In genomic region chr6:111712398-111712797, GRCh38 we compare ENCODE assay signal across 11 cellular contexts.
DNase-seq lines count a peak whose midpoint lies in the region; ATAC-seq and TF ChIP-seq lines count a peak whose summit lies in the region.
"Had no signal": no experiment of that assay in that cellular context is flagged by ENCODE, and none has a peak within 500 bp of the region (broad histone marks: within the 10 kb centered on the region; RNA-seq: fewer than 3 reads in every experiment).

No MANE protein-coding gene starts in this region.

- no peaks in the 10 kb centered on the region for H3K9me3 ChIP-seq in Karpas-422 (ENCODE audit: low read length)

- H3K27ac ChIP-seq in ACC112 (ENCODE audit: low read depth, low read length): peak overlapping the region; percentile 61
- no peak overlapping the region for H3K27ac ChIP-seq in Karpas-422 (ENCODE audit: low read length)

- DNase-seq in NCI-H2171 treated with DMSO at 0.1 percent for 48 hours (lab: John Stamatoyannopoulos, UW): peak; percentile 75
- peak; percentile 95 for DNase-seq in choroid plexus epithelial cell (ENCODE audit: low read depth)
- DNase-seq in mucosa of gallbladder (ENCODE audit: low spot score): peak; percentile 27
- no peak for DNase-seq in Karpas-422
- no peak for DNase-seq in stimulated activated CD4-positive, alpha-beta T cell treated with anti-CD3 and anti-CD28 coated beads, Interleukin-4, amount 100 ng/mL, for 4 hours
- DNase-seq: NCI-H1436; stimulated activated CD4-positive, alpha-beta T cell treated with anti-CD3 and anti-CD28 coated beads, Interleukin-2, amount 100 ng/mL, for 48 hours had no signal

- no peaks in the 10 kb centered on the region for H3K27me3 ChIP-seq in ACC112 (ENCODE audit: insufficient read depth, low read length)
- H3K27me3 ChIP-seq in Karpas-422 (ENCODE audit: low read length): no peaks in the 10 kb centered on the region

- H2AFZ ChIP-seq in ACC112 (ENCODE audit: low read length, unreplicated experiment) (no peak overlapping the region), Karpas-422 (ENCODE audit: low read length) (no peak overlapping the region)

- H3K4me3 ChIP-seq in ACC112 (ENCODE audit: low read depth, low read length): no peak overlapping the region
- no peak overlapping the region for H3K4me3 ChIP-seq in choroid plexus epithelial cell (ENCODE audit: low read depth, low read length)
- no peak overlapping the region for H3K4me3 ChIP-seq in Karpas-422 (ENCODE audit: low read length)

- no peaks in the 10 kb centered on the region for H3K79me2 ChIP-seq in ACC112 (ENCODE audit: control insufficient read depth, insufficient read depth, low read length, unreplicated experiment)
- peaks cover 8% of the 10 kb centered on the region; the same call in 1 of the 2 replicates for H3K79me2 ChIP-seq in Karpas-422 (ENCODE audit: low read length)

- TF ChIP-seq CTCF in choroid plexus epithelial cell (conservative IDR thresholded peaks at IDR 0.05; ENCODE audit: low read depth, low read length): no peak

- H3K4me1 ChIP-seq in ACC112 (ENCODE audit: control insufficient read depth, insufficient read depth, low read length, unreplicated experiment) (peaks cover 10% of the 10 kb centered on the region), Karpas-422 (ENCODE audit: low read length) (peaks cover 30% of the 10 kb centered on the region)

- H3K36me3 ChIP-seq in ACC112 (ENCODE audit: insufficient read depth, low read length) (peaks cover 23% of the 10 kb centered on the region; the same call in 1 of the 2 replicates), Karpas-422 (ENCODE audit: insufficient read depth, low read length) (peaks cover 15% of the 10 kb centered on the region)

- H3K9ac ChIP-seq in Karpas-422 (ENCODE audit: low read length): no peak overlapping the region

- no peaks in the 10 kb centered on the region for H3K9me2 ChIP-seq in Karpas-422 (replicated peaks; ENCODE audit: insufficient read depth, low read length)

- no peaks in the 10 kb centered on the region for H4K20me1 ChIP-seq in Karpas-422 (ENCODE audit: insufficient read depth, low read depth, low read length)

- no peak overlapping the region for H3K4me2 ChIP-seq in Karpas-422 (ENCODE audit: low read depth, low read length, poor library complexity, severe bottlenecking)

- ATAC-seq in HG03342 (IDR thresholded peaks at IDR 0.05; ENCODE audit: unreplicated experiment) (no peak), HG02610 (IDR thresholded peaks at IDR 0.05; ENCODE audit: unreplicated experiment) (no peak)
- ATAC-seq: SK-N-SH treated with all-trans-retinoic acid at 6 μM for 48 hours had no signal

Comparison
In these comparisons a context has a peak if more than half of its experiments do, and no peak if none do; other contexts are left out.
1. DNase-seq: peak in NCI-H2171 treated with DMSO at 0.1 percent for 48 hours (single experiment), choroid plexus epithelial cell (single experiment) and mucosa of gallbladder (single experiment); none in Karpas-422 (single experiment) and stimulated activated CD4-positive, alpha-beta T cell treated with anti-CD3 and anti-CD28 coated beads, Interleukin-4, amount 100 ng/mL, for 4 hours (0 of 2).